ENCODE assay signal across 15 cellular contexts in the genomic region with DNA sequence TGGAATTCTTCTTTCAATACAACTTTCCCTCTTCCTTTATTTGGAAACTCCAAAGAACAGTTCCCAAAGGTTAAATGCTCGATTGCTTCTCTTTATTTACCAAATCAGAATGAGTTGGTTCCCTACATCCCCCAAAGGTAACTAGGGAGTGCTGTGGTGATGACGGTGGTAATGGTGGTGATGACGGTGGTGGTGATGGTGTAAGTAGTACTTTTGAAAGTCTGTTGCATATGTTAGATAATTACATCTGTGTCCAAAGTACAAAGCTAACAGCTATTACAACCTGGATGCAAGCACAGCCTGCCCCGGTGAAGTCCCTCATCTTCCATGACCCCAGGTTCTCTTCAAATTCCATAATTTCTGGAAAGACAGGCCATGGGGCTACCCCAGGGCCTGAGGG.
DNase-seq lines count a peak whose midpoint lies in the region; ATAC-seq and TF ChIP-seq lines count a peak whose summit lies in the region.
"Had no signal": no experiment of that assay in that cellular context is flagged by ENCODE, and none has a peak within 500 bp of the region (broad histone marks: within the 10 kb centered on the region; RNA-seq: fewer than 3 reads in every experiment).

No MANE protein-coding gene starts in this region.

- H3K4me3 Mint-ChIP-seq in WTC11, result no peak overlapping the region
- no peak overlapping the region for H3K4me3 Mint-ChIP-seq in dendritic cell treated with granulocyte-macrophage colony-stimulating factor and Interleukin-4, amounts not matched to agents 40 ng/mL and 50 ng/mL, for 4 days
- no peak overlapping the region for H3K4me3 Mint-ChIP-seq in neural crest cell

- H3K9me3 Mint-ChIP-seq in WTC11, result no peaks in the 10 kb centered on the region
- no peaks in the 10 kb centered on the region for H3K9me3 Mint-ChIP-seq in dendritic cell treated with granulocyte-macrophage colony-stimulating factor and Interleukin-4, amounts not matched to agents 40 ng/mL and 50 ng/mL, for 4 days
- peaks cover 5% of the 10 kb centered on the region for H3K9me3 Mint-ChIP-seq in neural crest cell

- no peaks in the 10 kb centered on the region for H3K27me3 ChIP-seq in upper lobe of left lung

- H3K4me1 ChIP-seq in upper lobe of left lung, result peaks cover 0 to 5% (median 0%) of the 10 kb centered on the region in 4 donors

- no peak for ATAC-seq in WTC11
- ATAC-seq in upper lobe of left lung (ENCODE audit: low FRiP score in 2 of 2), result no peak

- intact Hi-C loops in dendritic cell treated with granulocyte-macrophage colony-stimulating factor and Interleukin-4, amounts not matched to agents 40 ng/mL and 50 ng/mL, for 4 days (cut with micrococcal nuclease), result no loop called here

- H3K9me3 ChIP-seq in upper lobe of left lung, result no peaks in the 10 kb centered on the region

- peaks cover 33% of the 10 kb centered on the region for H3K4me1 Mint-ChIP-seq in WTC11
- peaks cover 32% of the 10 kb centered on the region for H3K4me1 Mint-ChIP-seq in dendritic cell treated with granulocyte-macrophage colony-stimulating factor and Interleukin-4, amounts not matched to agents 40 ng/mL and 50 ng/mL, for 4 days (ENCODE audit: low read depth)
- peaks cover 21% of the 10 kb centered on the region for H3K4me1 Mint-ChIP-seq in neural crest cell

- TF ChIP-seq POLR2A in upper lobe of left lung (IDR thresholded peaks at IDR 0.05), result no peak

- H3K4me3 ChIP-seq in upper lobe of left lung, result no peak overlapping the region

- H3K27ac ChIP-seq in upper lobe of left lung, result peak overlapping the region in 3 of 4 donors; percentile 35 to 58 (median 52)

- TF ChIP-seq CTCF in WTC11 (IDR thresholded peaks at IDR 0.05) (no peak), neural crest cell (conservative IDR thresholded peaks at IDR 0.05) (no peak), upper lobe of left lung (IDR thresholded peaks at IDR 0.05) (no peak)

- H3K27me3 Mint-ChIP-seq in WTC11 (ENCODE audit: low read depth) (no peaks in the 10 kb centered on the region; the same call in 1 of the 2 replicates), neural crest cell (ENCODE audit: low read depth) (no peaks in the 10 kb centered on the region)
- H3K27me3 Mint-ChIP-seq in dendritic cell treated with granulocyte-macrophage colony-stimulating factor and Interleukin-4, amounts not matched to agents 40 ng/mL and 50 ng/mL, for 4 days, result no peaks in the 10 kb centered on the region

- no peak for DNase-seq in WTC11 (ENCODE audit: low spot score)
- DNase-seq in neural crest cell (ENCODE audit: low read depth, low spot score), result no peak
- no peak for DNase-seq in upper lobe of left lung
- no peak for DNase-seq in NCI-H1092 treated with DMSO at 0.1 percent for 48 hours (lab: John Stamatoyannopoulos, UW)
- DNase-seq in NCI-H1694 treated with DMSO at 0.1 percent for 48 hours (lab: John Stamatoyannopoulos, UW), result no peak
- DNase-seq in HuH-7.5 (ENCODE audit: low spot score), result no peak
- DNase-seq: COR-L47, DMS153, EL, H7, NCI-H1436 treated with DMSO at 0.1 percent for 48 hours, NCI-H2081, NCI-H748 treated with DMSO at 0.1 percent for 48 hours, SHP77 had no signal

- TF ChIP-seq EP300 in upper lobe of left lung (IDR thresholded peaks at IDR 0.05), result peak in 1 of 4 donors; percentile 54

- H3K27ac Mint-ChIP-seq in WTC11 (peak overlapping the region; percentile 37; the same call in 1 of the 2 replicates), neural crest cell (ENCODE audit: unreplicated experiment) (peak overlapping the region; percentile 92)
- peak overlapping the region; percentile 79 for H3K27ac Mint-ChIP-seq in dendritic cell treated with granulocyte-macrophage colony-stimulating factor and Interleukin-4, amounts not matched to agents 40 ng/mL and 50 ng/mL, for 4 days

- H3K36me3 ChIP-seq in upper lobe of left lung, result no peaks in the 10 kb centered on the region

- H3K36me3 Mint-ChIP-seq in WTC11, result no peaks in the 10 kb centered on the region
- peaks cover 48% of the 10 kb centered on the region for H3K36me3 Mint-ChIP-seq in dendritic cell treated with granulocyte-macrophage colony-stimulating factor and Interleukin-4, amounts not matched to agents 40 ng/mL and 50 ng/mL, for 4 days (ENCODE audit: low read depth)
- H3K36me3 Mint-ChIP-seq in neural crest cell (ENCODE audit: low read depth), result no peaks in the 10 kb centered on the region

- 84 to 89% methylated on average over 4 of the region's 4 CpGs for WGBS in upper lobe of left lung, 2 donors

- POLR2A ChIA-PET in WTC11 (lab: Charles Lee), result no interaction called here

- CTCF ChIA-PET in WTC11 (lab: Charles Lee), result interaction anchor here (0.8 kb wide), 1 partner anchor 27 kb away, joined by 3 read pairs; no protein-coding TSS in a partner anchor

TF ChIP-seq in WTC11, 78 proteins besides CTCF, POLR2A, EP300 and RAD21 (continues in another document):
- TF ChIP-seq, protein P1, sequence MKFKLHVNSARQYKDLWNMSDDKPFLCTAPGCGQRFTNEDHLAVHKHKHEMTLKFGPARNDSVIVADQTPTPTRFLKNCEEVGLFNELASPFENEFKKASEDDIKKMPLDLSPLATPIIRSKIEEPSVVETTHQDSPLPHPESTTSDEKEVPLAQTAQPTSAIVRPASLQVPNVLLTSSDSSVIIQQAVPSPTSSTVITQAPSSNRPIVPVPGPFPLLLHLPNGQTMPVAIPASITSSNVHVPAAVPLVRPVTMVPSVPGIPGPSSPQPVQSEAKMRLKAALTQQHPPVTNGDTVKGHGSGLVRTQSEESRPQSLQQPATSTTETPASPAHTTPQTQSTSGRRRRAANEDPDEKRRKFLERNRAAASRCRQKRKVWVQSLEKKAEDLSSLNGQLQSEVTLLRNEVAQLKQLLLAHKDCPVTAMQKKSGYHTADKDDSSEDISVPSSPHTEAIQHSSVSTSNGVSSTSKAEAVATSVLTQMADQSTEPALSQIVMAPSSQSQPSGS (CRISPR knock-in tag; IDR thresholded peaks at IDR 0.05; ENCODE audit: borderline replicate concordance, low read depth), result no peak
- TF ChIP-seq, protein P2, sequence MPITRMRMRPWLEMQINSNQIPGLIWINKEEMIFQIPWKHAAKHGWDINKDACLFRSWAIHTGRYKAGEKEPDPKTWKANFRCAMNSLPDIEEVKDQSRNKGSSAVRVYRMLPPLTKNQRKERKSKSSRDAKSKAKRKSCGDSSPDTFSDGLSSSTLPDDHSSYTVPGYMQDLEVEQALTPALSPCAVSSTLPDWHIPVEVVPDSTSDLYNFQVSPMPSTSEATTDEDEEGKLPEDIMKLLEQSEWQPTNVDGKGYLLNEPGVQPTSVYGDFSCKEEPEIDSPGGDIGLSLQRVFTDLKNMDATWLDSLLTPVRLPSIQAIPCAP (CRISPR knock-in tag; IDR thresholded peaks at IDR 0.05), result no peak
- TF ChIP-seq, protein P3, sequence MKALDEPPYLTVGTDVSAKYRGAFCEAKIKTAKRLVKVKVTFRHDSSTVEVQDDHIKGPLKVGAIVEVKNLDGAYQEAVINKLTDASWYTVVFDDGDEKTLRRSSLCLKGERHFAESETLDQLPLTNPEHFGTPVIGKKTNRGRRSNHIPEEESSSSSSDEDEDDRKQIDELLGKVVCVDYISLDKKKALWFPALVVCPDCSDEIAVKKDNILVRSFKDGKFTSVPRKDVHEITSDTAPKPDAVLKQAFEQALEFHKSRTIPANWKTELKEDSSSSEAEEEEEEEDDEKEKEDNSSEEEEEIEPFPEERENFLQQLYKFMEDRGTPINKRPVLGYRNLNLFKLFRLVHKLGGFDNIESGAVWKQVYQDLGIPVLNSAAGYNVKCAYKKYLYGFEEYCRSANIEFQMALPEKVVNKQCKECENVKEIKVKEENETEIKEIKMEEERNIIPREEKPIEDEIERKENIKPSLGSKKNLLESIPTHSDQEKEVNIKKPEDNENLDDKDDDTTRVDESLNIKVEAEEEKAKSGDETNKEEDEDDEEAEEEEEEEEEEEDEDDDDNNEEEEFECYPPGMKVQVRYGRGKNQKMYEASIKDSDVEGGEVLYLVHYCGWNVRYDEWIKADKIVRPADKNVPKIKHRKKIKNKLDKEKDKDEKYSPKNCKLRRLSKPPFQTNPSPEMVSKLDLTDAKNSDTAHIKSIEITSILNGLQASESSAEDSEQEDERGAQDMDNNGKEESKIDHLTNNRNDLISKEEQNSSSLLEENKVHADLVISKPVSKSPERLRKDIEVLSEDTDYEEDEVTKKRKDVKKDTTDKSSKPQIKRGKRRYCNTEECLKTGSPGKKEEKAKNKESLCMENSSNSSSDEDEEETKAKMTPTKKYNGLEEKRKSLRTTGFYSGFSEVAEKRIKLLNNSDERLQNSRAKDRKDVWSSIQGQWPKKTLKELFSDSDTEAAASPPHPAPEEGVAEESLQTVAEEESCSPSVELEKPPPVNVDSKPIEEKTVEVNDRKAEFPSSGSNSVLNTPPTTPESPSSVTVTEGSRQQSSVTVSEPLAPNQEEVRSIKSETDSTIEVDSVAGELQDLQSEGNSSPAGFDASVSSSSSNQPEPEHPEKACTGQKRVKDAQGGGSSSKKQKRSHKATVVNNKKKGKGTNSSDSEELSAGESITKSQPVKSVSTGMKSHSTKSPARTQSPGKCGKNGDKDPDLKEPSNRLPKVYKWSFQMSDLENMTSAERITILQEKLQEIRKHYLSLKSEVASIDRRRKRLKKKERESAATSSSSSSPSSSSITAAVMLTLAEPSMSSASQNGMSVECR (CRISPR knock-in tag; IDR thresholded peaks at IDR 0.05; ENCODE audit: borderline replicate concordance), result no peak
- TF ChIP-seq, protein P4, sequence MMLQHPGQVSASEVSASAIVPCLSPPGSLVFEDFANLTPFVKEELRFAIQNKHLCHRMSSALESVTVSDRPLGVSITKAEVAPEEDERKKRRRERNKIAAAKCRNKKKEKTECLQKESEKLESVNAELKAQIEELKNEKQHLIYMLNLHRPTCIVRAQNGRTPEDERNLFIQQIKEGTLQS (CRISPR knock-in tag; conservative IDR thresholded peaks at IDR 0.05), result no peak
- TF ChIP-seq TEAD4 (CRISPR knock-in tag; IDR thresholded peaks at IDR 0.05), result no peak
- no peak for TF ChIP-seq ZNF263 (CRISPR knock-in tag; IDR thresholded peaks at IDR 0.05; ENCODE audit: low read depth)
- TF ChIP-seq NR2C2 (CRISPR knock-in tag; IDR thresholded peaks at IDR 0.05), result no peak
- no peak for TF ChIP-seq ZNF121 (CRISPR knock-in tag; IDR thresholded peaks at IDR 0.05)
- no peak for TF ChIP-seq FOXP1 (CRISPR knock-in tag; IDR thresholded peaks at IDR 0.05; ENCODE audit: borderline replicate concordance)
- TF ChIP-seq TEAD1 (CRISPR knock-in tag; IDR thresholded peaks at IDR 0.05), result no peak
- no peak for TF ChIP-seq SMAD3 (CRISPR knock-in tag; IDR thresholded peaks at IDR 0.05; ENCODE audit: borderline replicate concordance)
- no peak for TF ChIP-seq MXD4 (CRISPR knock-in tag; IDR thresholded peaks at IDR 0.05; ENCODE audit: borderline replicate concordance)

Comparison
In these comparisons a context has a peak if more than half of its experiments do, and no peak if none do; other contexts are left out.
1. H3K27ac Mint-ChIP-seq: peak in every context shown above with its lines; median percentile 92 in neural crest cell; 79 in dendritic cell treated with granulocyte-macrophage colony-stimulating factor and Interleukin-4, amounts not matched to agents 40 ng/mL and 50 ng/mL, for 4 days; 37 in WTC11.